In genomic region chr5:178602752-178603151, GRCh38 we compare ENCODE assay signal across 1 cellular context.
TF ChIP-seq lines count a peak whose summit lies in the region.

No MANE protein-coding gene starts in this region.

TF ChIP-seq in IMR-90, 13 proteins besides CTCF, POLR2A, EP300 and RAD21:
- TF ChIP-seq ELK1 (IDR thresholded peaks at IDR 0.05; ENCODE audit: borderline replicate concordance, low read depth, low read length) (no peak), NFE2L2 (IDR thresholded peaks at IDR 0.05; ENCODE audit: low read depth, low read length) (no peak), SMC3 (IDR thresholded peaks at IDR 0.05; ENCODE audit: low read depth, low read length) (no peak), MAZ (IDR thresholded peaks at IDR 0.05; ENCODE audit: borderline replicate concordance, low read depth, low read length) (no peak), USF2 (IDR thresholded peaks at IDR 0.05; ENCODE audit: low read depth, low read length) (no peak)
TF ChIP-seq in IMR-90: peak in this region for 0.
